ENCODE assay signal across 1 cellular context in genomic region chr2:104476563-104476988, GRCh38.
TF ChIP-seq lines count a peak whose summit lies in the region.

No MANE protein-coding gene starts in this region.

TF ChIP-seq in HepG2, 621 proteins besides CTCF, POLR2A, EP300 and RAD21 (continued from another document and continues in another):
- TF ChIP-seq, protein P1, sequence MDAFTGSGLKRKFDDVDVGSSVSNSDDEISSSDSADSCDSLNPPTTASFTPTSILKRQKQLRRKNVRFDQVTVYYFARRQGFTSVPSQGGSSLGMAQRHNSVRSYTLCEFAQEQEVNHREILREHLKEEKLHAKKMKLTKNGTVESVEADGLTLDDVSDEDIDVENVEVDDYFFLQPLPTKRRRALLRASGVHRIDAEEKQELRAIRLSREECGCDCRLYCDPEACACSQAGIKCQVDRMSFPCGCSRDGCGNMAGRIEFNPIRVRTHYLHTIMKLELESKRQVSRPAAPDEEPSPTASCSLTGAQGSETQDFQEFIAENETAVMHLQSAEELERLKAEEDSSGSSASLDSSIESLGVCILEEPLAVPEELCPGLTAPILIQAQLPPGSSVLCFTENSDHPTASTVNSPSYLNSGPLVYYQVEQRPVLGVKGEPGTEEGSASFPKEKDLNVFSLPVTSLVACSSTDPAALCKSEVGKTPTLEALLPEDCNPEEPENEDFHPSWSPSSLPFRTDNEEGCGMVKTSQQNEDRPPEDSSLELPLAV (CRISPR knock-in tag; conservative IDR thresholded peaks at IDR 0.05; ENCODE audit: low read depth), result no peak
- TF ChIP-seq ATF1 (CRISPR knock-in tag; IDR thresholded peaks at IDR 0.05) (0 out of 2 replicates have a peak, but pooled peaks have one; percentile 35), SP140L (CRISPR knock-in tag; IDR thresholded peaks at IDR 0.05; ENCODE audit: borderline replicate concordance) (0 out of 2 replicates have a peak, but pooled peaks have one; percentile 69), RCOR2 (CRISPR knock-in tag; IDR thresholded peaks at IDR 0.05) (0 out of 2 replicates have a peak, but pooled peaks have one; percentile 50), FOXJ3 (CRISPR knock-in tag; IDR thresholded peaks at IDR 0.05; ENCODE audit: borderline replicate concordance) (peak; percentile 67; the same call in 1 of the 2 replicates), STAT6 (CRISPR knock-in tag; IDR thresholded peaks at IDR 0.05; ENCODE audit: borderline replicate concordance) (no peak), SOX5 (CRISPR knock-in tag; IDR thresholded peaks at IDR 0.05; ENCODE audit: borderline replicate concordance) (peak; percentile 80; the same call in 1 of the 2 replicates), CEBPG (CRISPR knock-in tag; IDR thresholded peaks at IDR 0.05) (peak; percentile 58), SAP130 (CRISPR knock-in tag; IDR thresholded peaks at IDR 0.05; ENCODE audit: low read depth) (peak; percentile 22; the same call in 1 of the 2 replicates), PHF8 (CRISPR knock-in tag; IDR thresholded peaks at IDR 0.05) (no peak), ZNF646 (CRISPR knock-in tag; IDR thresholded peaks at IDR 0.05) (no peak; the same call in 1 of the 2 replicates), ARID5B (CRISPR knock-in tag; IDR thresholded peaks at IDR 0.05) (peak; percentile 88), HDAC2 (CRISPR knock-in tag; IDR thresholded peaks at IDR 0.05) (peak; percentile 54; the same call in 1 of the 2 replicates), SOX13 (IDR thresholded peaks at IDR 0.05) (no peak), SOX13 (CRISPR knock-in tag; conservative IDR thresholded peaks at IDR 0.05 in 1 of 2, IDR thresholded peaks at IDR 0.05 in 1 of 2) (peak in 1 of 2 experiments; percentile 84; a peak in 2 of 4 replicates), HNF4G (IDR thresholded peaks at IDR 0.05; ENCODE audit: borderline replicate concordance, low read depth, low read length) (peak; percentile 83), HNF4G (CRISPR knock-in tag; IDR thresholded peaks at IDR 0.05; ENCODE audit: borderline replicate concordance, low read depth) (no peak; the same call in 1 of the 2 replicates), GLMP (CRISPR knock-in tag; IDR thresholded peaks at IDR 0.05; ENCODE audit: borderline replicate concordance) (no peak), SIX1 (CRISPR knock-in tag; IDR thresholded peaks at IDR 0.05; ENCODE audit: borderline replicate concordance) (peak; percentile 77), RXRB (CRISPR knock-in tag; IDR thresholded peaks at IDR 0.05; ENCODE audit: borderline replicate concordance) (peak; percentile 43; the same call in 1 of the 2 replicates), SIX4 (CRISPR knock-in tag; IDR thresholded peaks at IDR 0.05) (peak; percentile 80; the same call in 1 of the 2 replicates), ASH2L (IDR thresholded peaks at IDR 0.05; ENCODE audit: insufficient read length, low read depth, low read length) (peak; percentile 93), ARNT (IDR thresholded peaks at IDR 0.05) (no peak), DPF2 (CRISPR knock-in tag; IDR thresholded peaks at IDR 0.05; ENCODE audit: borderline replicate concordance, low read depth) (peak; percentile 59; the same call in 1 of the 2 replicates), NCOA1 (CRISPR knock-in tag; IDR thresholded peaks at IDR 0.05) (0 out of 2 replicates have a peak, but pooled peaks have one; percentile 30), AKAP8 (CRISPR knock-in tag; IDR thresholded peaks at IDR 0.05) (no peak), PITX1 (CRISPR knock-in tag; IDR thresholded peaks at IDR 0.05) (no peak), SMYD3 (CRISPR knock-in tag; IDR thresholded peaks at IDR 0.05) (0 out of 2 replicates have a peak, but pooled peaks have one; percentile 50), CHD4 (IDR thresholded peaks at IDR 0.05; ENCODE audit: borderline replicate concordance, low read length) (0 out of 2 replicates have a peak, but pooled peaks have one; percentile 7), BORCS8-MEF2B (CRISPR knock-in tag; IDR thresholded peaks at IDR 0.05) (no peak), ELF3 (CRISPR knock-in tag; IDR thresholded peaks at IDR 0.05) (peak; percentile 40; the same call in 1 of the 2 replicates), KLF16 (CRISPR knock-in tag; IDR thresholded peaks at IDR 0.05) (0 out of 4 replicates have a peak, but pooled peaks of 1 of the 2 experiments have one; percentile 40)
- TF ChIP-seq, protein P2, sequence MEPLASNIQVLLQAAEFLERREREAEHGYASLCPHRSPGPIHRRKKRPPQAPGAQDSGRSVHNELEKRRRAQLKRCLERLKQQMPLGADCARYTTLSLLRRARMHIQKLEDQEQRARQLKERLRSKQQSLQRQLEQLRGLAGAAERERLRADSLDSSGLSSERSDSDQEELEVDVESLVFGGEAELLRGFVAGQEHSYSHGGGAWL (CRISPR knock-in tag; IDR thresholded peaks at IDR 0.05), result no peak
- TF ChIP-seq, protein P3, sequence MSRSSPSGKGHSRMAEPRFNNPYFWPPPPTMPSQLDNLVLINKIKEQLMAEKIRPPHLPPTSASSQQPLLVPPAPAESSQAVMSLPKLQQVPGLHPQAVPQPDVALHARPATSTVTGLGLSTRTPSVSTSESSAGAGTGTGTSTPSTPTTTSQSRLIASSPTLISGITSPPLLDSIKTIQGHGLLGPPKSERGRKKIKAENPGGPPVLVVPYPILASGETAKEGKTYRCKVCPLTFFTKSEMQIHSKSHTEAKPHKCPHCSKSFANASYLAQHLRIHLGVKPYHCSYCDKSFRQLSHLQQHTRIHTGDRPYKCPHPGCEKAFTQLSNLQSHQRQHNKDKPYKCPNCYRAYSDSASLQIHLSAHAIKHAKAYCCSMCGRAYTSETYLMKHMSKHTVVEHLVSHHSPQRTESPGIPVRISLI (CRISPR knock-in tag; IDR thresholded peaks at IDR 0.05; ENCODE audit: borderline replicate concordance), result peak; percentile 83
- TF ChIP-seq, protein P4, sequence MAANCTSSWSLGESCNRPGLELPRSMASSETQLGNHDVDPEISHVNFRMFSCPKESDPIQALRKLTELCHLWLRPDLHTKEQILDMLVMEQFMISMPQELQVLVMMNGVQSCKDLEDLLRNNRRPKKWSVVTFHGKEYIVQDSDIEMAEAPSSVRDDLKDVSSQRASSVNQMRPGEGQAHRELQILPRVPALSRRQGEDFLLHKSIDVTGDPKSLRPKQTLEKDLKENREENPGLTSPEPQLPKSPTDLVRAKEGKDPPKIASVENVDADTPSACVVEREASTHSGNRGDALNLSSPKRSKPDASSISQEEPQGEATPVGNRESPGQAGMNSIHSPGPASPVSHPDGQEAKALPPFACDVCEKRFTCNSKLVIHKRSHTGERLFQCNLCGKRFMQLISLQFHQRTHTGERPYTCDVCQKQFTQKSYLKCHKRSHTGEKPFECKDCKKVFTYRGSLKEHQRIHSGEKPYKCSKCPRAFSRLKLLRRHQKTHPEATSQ (CRISPR knock-in tag; IDR thresholded peaks at IDR 0.05; ENCODE audit: borderline replicate concordance), result 0 out of 2 replicates have a peak, but pooled peaks have one; percentile 64
